In the genomic region with DNA sequence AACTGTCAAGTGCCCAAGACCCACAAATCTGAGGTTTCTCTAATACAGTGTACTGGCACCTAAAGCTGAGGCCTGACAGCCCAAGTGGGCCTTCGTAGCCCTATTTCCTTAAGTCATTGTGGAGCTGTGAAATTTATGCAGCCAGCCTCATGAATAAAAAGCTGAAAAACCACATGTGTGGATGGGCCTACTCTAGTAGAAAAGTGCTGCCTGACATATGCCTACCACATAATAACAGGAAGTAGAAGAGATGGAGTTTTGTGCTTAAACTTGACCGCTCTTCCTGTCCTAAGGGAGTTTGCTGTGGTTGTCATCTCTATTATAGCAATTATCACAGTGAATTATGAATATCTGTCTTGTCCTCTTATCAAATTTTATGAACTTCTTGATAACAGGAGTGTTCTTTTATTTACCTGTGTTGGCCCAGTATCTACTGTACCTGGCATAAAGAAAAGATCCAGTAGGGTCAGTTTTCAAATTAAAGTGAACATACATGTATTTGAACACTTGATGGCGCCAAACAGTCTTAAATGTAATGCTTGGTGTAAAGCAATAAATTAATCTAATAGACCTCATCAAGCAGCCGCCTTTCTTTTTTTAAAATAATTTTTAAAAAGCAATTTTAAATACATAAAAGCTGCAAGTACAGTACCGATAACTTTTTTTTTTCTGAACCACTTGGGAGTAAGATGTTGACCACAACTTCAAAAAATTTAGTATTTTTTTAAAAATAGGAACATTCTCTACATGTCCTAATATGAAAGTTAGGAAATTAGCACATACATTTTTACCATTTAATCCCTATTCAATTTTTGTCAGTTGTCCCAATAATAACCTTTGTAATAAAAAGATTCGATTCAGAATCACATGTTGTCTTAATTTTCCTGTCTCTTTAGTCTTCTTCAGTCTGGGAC, we compare ENCODE assay signal across 8 cellular contexts. TPM values are rescaled to one million over a fixed set of nuclear protein-coding genes. Genes with fewer than 3 reads are reported as not detected.
A peak's percentile ranks its signal among the peaks of the same experiment; 100 is the strongest.
DNase-seq lines count a peak whose midpoint lies in the region; ATAC-seq and TF ChIP-seq lines count a peak whose summit lies in the region.

No MANE protein-coding gene starts in this region.

- intact Hi-C loops in A673 (cut with micrococcal nuclease; ENCODE audit: unreplicated experiment), result loop anchor here (1.0 to 5.0 kb wide), 2 partner anchors 109 to 273 kb away; no protein-coding TSS in a partner anchor

- no peak overlapping the region for H3K4me3 Mint-ChIP-seq in WTC11

- peak; percentile 74 for ATAC-seq in HG02678 (IDR thresholded peaks at IDR 0.05; ENCODE audit: unreplicated experiment)
- peak; percentile 69 for ATAC-seq in WTC11

- H3K9me3 Mint-ChIP-seq in WTC11, result peaks cover 3% of the 10 kb centered on the region; the same call in 1 of the 2 replicates

- no peaks in the 10 kb centered on the region for H3K9me3 ChIP-seq in A673 (ENCODE audit: low read depth, low read length, poor library complexity, severe bottlenecking)

- BruUV-seq in A673 (replicated peaks; lab: Mats Ljungman, UMichigan), result no TSS peak

- H3K27me3 ChIP-seq in A673 (replicated peaks; ENCODE audit: insufficient read depth, low read depth, low read length, poor library complexity), result no peaks in the 10 kb centered on the region

- no peaks in the 10 kb centered on the region for H3K36me3 Mint-ChIP-seq in WTC11

- H3K4me1 ChIP-seq in A673 (ENCODE audit: insufficient read depth, low read length, poor library complexity, severe bottlenecking), result no peaks in the 10 kb centered on the region

- H3K4me3 ChIP-seq in A673 (ENCODE audit: low read depth, low read length, poor library complexity, severe bottlenecking), result no peak overlapping the region

- H3K36me3 ChIP-seq in A673 (ENCODE audit: insufficient read depth, low read length, poor library complexity, severe bottlenecking), result no peaks in the 10 kb centered on the region

- H3K4me1 Mint-ChIP-seq in WTC11, result no peaks in the 10 kb centered on the region

- H3K27ac ChIP-seq in A673 (ENCODE audit: low read depth, low read length, poor library complexity, severe bottlenecking), result no peak overlapping the region

- peak; percentile 69 for DNase-seq in A673 (ENCODE audit: low spot score)
- peak; percentile 37 for DNase-seq in NCI-H1694 treated with DMSO at 0.1 percent for 48 hours (lab: John Stamatoyannopoulos, UW)
- no peak for DNase-seq in WTC11 (ENCODE audit: low spot score)
- peak; percentile 49 for DNase-seq in iPS-NIHi11 (ENCODE audit: low spot score)
- DNase-seq in superior temporal gyrus (ENCODE audit: extremely low spot score), result peak; percentile 83
- no peak for DNase-seq in activated CD4-positive, alpha-beta T cell treated with anti-CD3 and anti-CD28 coated beads, Interleukin-2, amount 50 U/mL, for 48 hours

- no peaks in the 10 kb centered on the region for H3K27me3 Mint-ChIP-seq in WTC11 (ENCODE audit: low read depth)

- POLR2A ChIA-PET in A673 (lab: Charles Lee; ENCODE audit: low non-redundant PET) (no interaction called here), WTC11 (lab: Charles Lee) (no interaction called here)

- CTCF ChIA-PET in A673 (lab: Charles Lee) (interaction anchor here (0.6 kb wide), 1 partner anchor 230 kb away, joined by 3 read pairs; no protein-coding TSS in a partner anchor), WTC11 (lab: Charles Lee) (interaction anchor here (1.1 to 1.4 kb wide), 2 partner anchors 109 to 273 kb away, joined by 5 read pairs; no protein-coding TSS in a partner anchor)

- H3K27ac Mint-ChIP-seq in WTC11, result no peak overlapping the region

- peak; percentile 64 for TF ChIP-seq CTCF in A673 (conservative IDR thresholded peaks at IDR 0.05; ENCODE audit: low read depth, low read length)
- TF ChIP-seq CTCF in GM12872 (IDR thresholded peaks at IDR 0.05; ENCODE audit: insufficient read depth, low read depth, low read length), result peak; percentile 44; the same call in 2 of the 3 replicates
- TF ChIP-seq CTCF in WTC11 (IDR thresholded peaks at IDR 0.05), result peak; percentile 23

TF ChIP-seq in WTC11, 78 proteins besides CTCF, POLR2A, EP300 and RAD21:
- no peak for TF ChIP-seq NFATC4 (CRISPR knock-in tag; IDR thresholded peaks at IDR 0.05)
- TF ChIP-seq PRRX2 (CRISPR knock-in tag; IDR thresholded peaks at IDR 0.05), result no peak
- TF ChIP-seq, protein P1, sequence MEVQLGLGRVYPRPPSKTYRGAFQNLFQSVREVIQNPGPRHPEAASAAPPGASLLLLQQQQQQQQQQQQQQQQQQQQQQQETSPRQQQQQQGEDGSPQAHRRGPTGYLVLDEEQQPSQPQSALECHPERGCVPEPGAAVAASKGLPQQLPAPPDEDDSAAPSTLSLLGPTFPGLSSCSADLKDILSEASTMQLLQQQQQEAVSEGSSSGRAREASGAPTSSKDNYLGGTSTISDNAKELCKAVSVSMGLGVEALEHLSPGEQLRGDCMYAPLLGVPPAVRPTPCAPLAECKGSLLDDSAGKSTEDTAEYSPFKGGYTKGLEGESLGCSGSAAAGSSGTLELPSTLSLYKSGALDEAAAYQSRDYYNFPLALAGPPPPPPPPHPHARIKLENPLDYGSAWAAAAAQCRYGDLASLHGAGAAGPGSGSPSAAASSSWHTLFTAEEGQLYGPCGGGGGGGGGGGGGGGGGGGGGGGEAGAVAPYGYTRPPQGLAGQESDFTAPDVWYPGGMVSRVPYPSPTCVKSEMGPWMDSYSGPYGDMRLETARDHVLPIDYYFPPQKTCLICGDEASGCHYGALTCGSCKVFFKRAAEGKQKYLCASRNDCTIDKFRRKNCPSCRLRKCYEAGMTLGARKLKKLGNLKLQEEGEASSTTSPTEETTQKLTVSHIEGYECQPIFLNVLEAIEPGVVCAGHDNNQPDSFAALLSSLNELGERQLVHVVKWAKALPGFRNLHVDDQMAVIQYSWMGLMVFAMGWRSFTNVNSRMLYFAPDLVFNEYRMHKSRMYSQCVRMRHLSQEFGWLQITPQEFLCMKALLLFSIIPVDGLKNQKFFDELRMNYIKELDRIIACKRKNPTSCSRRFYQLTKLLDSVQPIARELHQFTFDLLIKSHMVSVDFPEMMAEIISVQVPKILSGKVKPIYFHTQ (CRISPR knock-in tag; IDR thresholded peaks at IDR 0.05), result no peak
- TF ChIP-seq TEAD1 (CRISPR knock-in tag; IDR thresholded peaks at IDR 0.05), result no peak
- TF ChIP-seq ATF2 (CRISPR knock-in tag; IDR thresholded peaks at IDR 0.05; ENCODE audit: borderline replicate concordance, low read depth), result no peak
- TF ChIP-seq SP1 (CRISPR knock-in tag; conservative IDR thresholded peaks at IDR 0.05), result no peak
- TF ChIP-seq, protein P2, sequence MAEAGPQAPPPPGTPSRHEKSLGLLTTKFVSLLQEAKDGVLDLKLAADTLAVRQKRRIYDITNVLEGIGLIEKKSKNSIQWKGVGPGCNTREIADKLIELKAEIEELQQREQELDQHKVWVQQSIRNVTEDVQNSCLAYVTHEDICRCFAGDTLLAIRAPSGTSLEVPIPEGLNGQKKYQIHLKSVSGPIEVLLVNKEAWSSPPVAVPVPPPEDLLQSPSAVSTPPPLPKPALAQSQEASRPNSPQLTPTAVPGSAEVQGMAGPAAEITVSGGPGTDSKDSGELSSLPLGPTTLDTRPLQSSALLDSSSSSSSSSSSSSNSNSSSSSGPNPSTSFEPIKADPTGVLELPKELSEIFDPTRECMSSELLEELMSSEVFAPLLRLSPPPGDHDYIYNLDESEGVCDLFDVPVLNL (CRISPR knock-in tag; IDR thresholded peaks at IDR 0.05; ENCODE audit: borderline replicate concordance, low read depth), result no peak
- no peak for TF ChIP-seq SOX15 (CRISPR knock-in tag; IDR thresholded peaks at IDR 0.05)
- no peak for TF ChIP-seq ZNF138 (CRISPR knock-in tag; conservative IDR thresholded peaks at IDR 0.05)
- TF ChIP-seq, protein P3, sequence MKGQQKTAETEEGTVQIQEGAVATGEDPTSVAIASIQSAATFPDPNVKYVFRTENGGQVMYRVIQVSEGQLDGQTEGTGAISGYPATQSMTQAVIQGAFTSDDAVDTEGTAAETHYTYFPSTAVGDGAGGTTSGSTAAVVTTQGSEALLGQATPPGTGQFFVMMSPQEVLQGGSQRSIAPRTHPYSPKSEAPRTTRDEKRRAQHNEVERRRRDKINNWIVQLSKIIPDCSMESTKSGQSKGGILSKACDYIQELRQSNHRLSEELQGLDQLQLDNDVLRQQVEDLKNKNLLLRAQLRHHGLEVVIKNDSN (CRISPR knock-in tag; IDR thresholded peaks at IDR 0.05), result no peak
- TF ChIP-seq STAT6 (CRISPR knock-in tag; conservative IDR thresholded peaks at IDR 0.05; ENCODE audit: low read depth), result no peak

RNA-seq across cellular contexts. Expression of gene FKTN, which starts 51.0 kb away (rescaled TPM):
- 15.4 and 15.9 TPM in 2 replicates for total RNA-seq in A673 (2021)
- 10.8 to 15.1 TPM (median 14.5 TPM) in 3 replicates for total RNA-seq in WTC11 (2021)

RNA-seq across cellular contexts. Expression of gene TAL2, which starts 53.3 kb away (rescaled TPM):
- total RNA-seq in A673 (2021) (not detected in 2 replicates), WTC11 (2021) (0.41 TPM in 1 of 3 replicates, not detected in the others)

Comparison
In these comparisons a context has a peak if more than half of its experiments do, and no peak if none do; other contexts are left out.
1. DNase-seq: peak in A673 (single experiment), NCI-H1694 treated with DMSO at 0.1 percent for 48 hours (single experiment), iPS-NIHi11 (single experiment) and superior temporal gyrus (single experiment); none in WTC11 (single experiment) and activated CD4-positive, alpha-beta T cell treated with anti-CD3 and anti-CD28 coated beads, Interleukin-2, amount 50 U/mL, for 48 hours (0 of 2).
2. Peak in every context shown above with its lines, with median percentiles within 50 percentile points of each other: CTCF ChIP-seq.